Comparison of ENCODE assay signal across 32 cellular contexts in the genomic region with DNA sequence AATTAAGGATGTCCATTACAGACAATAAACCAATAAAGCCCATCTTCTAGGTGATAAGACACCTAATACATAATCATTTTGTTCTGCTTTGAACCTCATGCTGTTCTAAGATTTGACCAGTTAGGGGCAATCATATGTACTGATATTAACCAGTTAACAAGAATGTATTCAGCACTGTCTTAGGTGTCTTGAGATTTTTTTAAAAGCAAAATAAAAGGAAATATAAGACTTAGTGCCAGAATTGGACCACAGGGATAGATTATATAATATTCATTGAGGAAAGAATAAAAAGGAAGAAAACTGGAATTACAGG.
"Had no signal": no experiment of that assay in that cellular context is flagged by ENCODE, and none has a peak within 500 bp of the region (broad histone marks: within the 10 kb centered on the region; RNA-seq: fewer than 3 reads in every experiment).

No MANE protein-coding gene starts in this region.

- H3K4me3 Mint-ChIP-seq: activated CD4-positive, alpha-beta memory T cell treated with anti-CD3 and anti-CD28 coated beads for 36 hours; activated CD4-positive, alpha-beta T cell treated with anti-CD3 and anti-CD28 coated beads for 36 hours; activated CD4-positive, alpha-beta T cell treated with anti-CD3 and anti-CD28 coated beads, Interleukin-2, amount 10 ng/mL, durations not matched to agents 24 days and 14 days; activated naive CD4-positive, alpha-beta T cell treated with anti-CD3 and anti-CD28 coated beads, Interleukin-2, amount 10 ng/mL, durations not matched to agents 7 days and 5 days; activated naive CD8-positive, alpha-beta T cell treated with anti-CD3 and anti-CD28 coated beads, Interleukin-2, amount 10 ng/mL, durations not matched to agents 7 days and 5 days; activated T-cell treated with anti-CD3 and anti-CD28 coated beads, Interleukin-2, amount 50 U/mL, for 24 hours; activated T-cell treated with anti-CD3 and anti-CD28 coated beads, Interleukin-2, amount 50 U/mL, for 72 hours; brain; endodermal cell; T-helper 17 cell; T-helper 2 cell treated with Interferon-gamma antibody and Interleukin-4, amounts not matched to agents 5 μg/mL and 100 μg/mL, for 36 hours had no signal

- H3K27ac ChIP-seq: breast epithelium, cardiac muscle cell, colonic mucosa, esophagus muscularis mucosa, foreskin keratinocyte, gastrocnemius medialis, heart right ventricle had no signal

- H3K4me1 ChIP-seq: breast epithelium, colonic mucosa, foreskin keratinocyte had no signal

- H3K36me3 Mint-ChIP-seq: activated naive CD4-positive, alpha-beta T cell treated with anti-CD3 and anti-CD28 coated beads, Interleukin-2, amount 10 ng/mL, durations not matched to agents 7 days and 5 days; activated naive CD4-positive, alpha-beta T cell treated with anti-CD3 and anti-CD28 coated beads, Interleukin-2, amount 50 U/mL, for 72 hours; brain had no signal

- H3K36me3 ChIP-seq: ascending aorta, breast epithelium, cardiac muscle cell, colonic mucosa, esophagus muscularis mucosa, gastrocnemius medialis, heart right ventricle had no signal

- DNase-seq: activated CD4-positive, alpha-beta memory T cell treated with anti-CD3 and anti-CD28 coated beads for 36 hours; activated CD4-positive, alpha-beta T cell treated with anti-CD3 and anti-CD28 coated beads for 36 hours; activated CD4-positive, alpha-beta T cell treated with anti-CD3 and anti-CD28 coated beads, Interleukin-2, amount 10 ng/mL, durations not matched to agents 24 days and 14 days; activated CD4-positive, CD25-positive, alpha-beta regulatory T cell; activated CD4-positive, CD25-positive, alpha-beta regulatory T cell treated with anti-CD3 and anti-CD28 coated beads, Interleukin-2, amount 50 U/mL, for 72 hours; activated CD8-positive, alpha-beta memory T cell treated with anti-CD3 and anti-CD28 coated beads, Interleukin-2, amount 50 U/mL, for 48 hours; activated gamma-delta T cell; activated naive CD4-positive, alpha-beta T cell; activated naive CD4-positive, alpha-beta T cell treated with anti-CD3 and anti-CD28 coated beads, Interleukin-2, amount 10 ng/mL, durations not matched to agents 7 days and 5 days; activated naive CD8-positive, alpha-beta T cell treated with anti-CD3 and anti-CD28 coated beads, Interleukin-2, amount 10 ng/mL, durations not matched to agents 7 days and 5 days; activated T-cell treated with anti-CD3 and anti-CD28 coated beads for 4 hours; activated T-cell treated with anti-CD3 and anti-CD28 coated beads, Interleukin-2, amount 50 U/mL, for 24 hours; activated T-cell treated with anti-CD3 and anti-CD28 coated beads, Interleukin-2, amount 50 U/mL, for 72 hours; central memory CD4-positive, alpha-beta T cell; cerebellar nuclear complex; colonic mucosa; effector CD8-positive, alpha-beta T cell; endodermal cell; erythroblast; foreskin keratinocyte; gastrocnemius medialis; heart right ventricle; T-helper 1 cell; T-helper 17 cell; T1000 had no signal

- H3K9me3 ChIP-seq: ascending aorta, breast epithelium, colonic mucosa, esophagus muscularis mucosa, gastrocnemius medialis, heart right ventricle had no signal

- H3K27ac Mint-ChIP-seq: activated CD4-positive, alpha-beta memory T cell treated with anti-CD3 and anti-CD28 coated beads for 36 hours; activated CD4-positive, alpha-beta T cell treated with anti-CD3 and anti-CD28 coated beads for 36 hours; activated CD4-positive, alpha-beta T cell treated with anti-CD3 and anti-CD28 coated beads, Interleukin-2, amount 10 ng/mL, durations not matched to agents 24 days and 14 days; activated naive CD4-positive, alpha-beta T cell treated with anti-CD3 and anti-CD28 coated beads, Interleukin-2, amount 10 ng/mL, durations not matched to agents 7 days and 5 days; activated naive CD4-positive, alpha-beta T cell treated with anti-CD3 and anti-CD28 coated beads, Interleukin-2, amount 50 U/mL, for 72 hours; activated naive CD8-positive, alpha-beta T cell treated with anti-CD3 and anti-CD28 coated beads, Interleukin-2, amount 10 ng/mL, durations not matched to agents 7 days and 5 days; activated T-cell treated with anti-CD3 and anti-CD28 coated beads, Interleukin-2, amount 50 U/mL, for 24 hours; activated T-cell treated with anti-CD3 and anti-CD28 coated beads, Interleukin-2, amount 50 U/mL, for 72 hours; brain; endodermal cell; T-helper 17 cell; T-helper 2 cell treated with Interferon-gamma antibody and Interleukin-4, amounts not matched to agents 5 μg/mL and 100 μg/mL, for 36 hours had no signal

- H3K27me3 Mint-ChIP-seq: activated CD4-positive, alpha-beta memory T cell treated with anti-CD3 and anti-CD28 coated beads for 36 hours; activated CD4-positive, alpha-beta T cell treated with anti-CD3 and anti-CD28 coated beads for 36 hours; activated CD4-positive, alpha-beta T cell treated with anti-CD3 and anti-CD28 coated beads, Interleukin-2, amount 10 ng/mL, durations not matched to agents 24 days and 14 days; activated naive CD4-positive, alpha-beta T cell treated with anti-CD3 and anti-CD28 coated beads, Interleukin-2, amount 10 ng/mL, durations not matched to agents 7 days and 5 days; activated T-cell treated with anti-CD3 and anti-CD28 coated beads, Interleukin-2, amount 50 U/mL, for 24 hours; brain; T-helper 17 cell had no signal

- H3K27me3 ChIP-seq: ascending aorta, breast epithelium, cardiac muscle cell, colonic mucosa, esophagus muscularis mucosa, foreskin keratinocyte, gastrocnemius medialis, heart right ventricle had no signal

- ATAC-seq: activated CD4-positive, alpha-beta T cell treated with anti-CD3 and anti-CD28 coated beads for 36 hours; activated naive CD4-positive, alpha-beta T cell treated with anti-CD3 and anti-CD28 coated beads, Interleukin-2, amount 50 U/mL, for 72 hours; activated T-cell treated with anti-CD3 and anti-CD28 coated beads, Interleukin-2, amount 50 U/mL, for 72 hours; foreskin keratinocyte; gastrocnemius medialis; heart right ventricle; T-helper 17 cell had no signal

- H3K9me3 Mint-ChIP-seq: activated CD4-positive, alpha-beta memory T cell treated with anti-CD3 and anti-CD28 coated beads for 36 hours; activated CD4-positive, alpha-beta T cell treated with anti-CD3 and anti-CD28 coated beads, Interleukin-2, amount 10 ng/mL, durations not matched to agents 24 days and 14 days; activated naive CD4-positive, alpha-beta T cell treated with anti-CD3 and anti-CD28 coated beads, Interleukin-2, amount 10 ng/mL, durations not matched to agents 7 days and 5 days; activated naive CD4-positive, alpha-beta T cell treated with anti-CD3 and anti-CD28 coated beads, Interleukin-2, amount 50 U/mL, for 72 hours; activated naive CD8-positive, alpha-beta T cell treated with anti-CD3 and anti-CD28 coated beads, Interleukin-2, amount 10 ng/mL, durations not matched to agents 7 days and 5 days; activated T-cell treated with anti-CD3 and anti-CD28 coated beads, Interleukin-2, amount 50 U/mL, for 24 hours; activated T-cell treated with anti-CD3 and anti-CD28 coated beads, Interleukin-2, amount 50 U/mL, for 72 hours; brain; endodermal cell; T-helper 2 cell treated with Interferon-gamma antibody and Interleukin-4, amounts not matched to agents 5 μg/mL and 100 μg/mL, for 36 hours had no signal

- H3K4me3 ChIP-seq: ascending aorta, breast epithelium, cardiac muscle cell, colonic mucosa, esophagus muscularis mucosa, gastrocnemius medialis, heart right ventricle had no signal
